ENCODE assay signal across 1 cellular context in genomic region chr3:49339947-49340800, GRCh38.
A peak's percentile ranks its signal among the peaks of the same experiment; 100 is the strongest.
TF ChIP-seq lines count a peak whose summit lies in the region.

Gene USP4 (minus strand): TSS chr3:49340053. CDS start chr3:49340024, 29 bp downstream.

TF ChIP-seq in HepG2, 621 proteins besides CTCF, POLR2A, EP300 and RAD21 (continued from another document and continues in another):
- TF ChIP-seq BCLAF1 (IDR thresholded peaks at IDR 0.05) (no peak), SP5 (CRISPR knock-in tag; IDR thresholded peaks at IDR 0.05; ENCODE audit: borderline replicate concordance, low read depth) (peak; percentile 89), ZNF737 (CRISPR knock-in tag; IDR thresholded peaks at IDR 0.05; ENCODE audit: borderline replicate concordance) (peak; percentile 98), KAT8 (CRISPR knock-in tag; IDR thresholded peaks at IDR 0.05) (peak; percentile 88), MED13 (CRISPR knock-in tag; IDR thresholded peaks at IDR 0.05) (peak; percentile 51; the same call in 1 of the 2 replicates), HOXA7 (CRISPR knock-in tag; IDR thresholded peaks at IDR 0.05) (0 out of 2 replicates have a peak, but pooled peaks have one; percentile 78), ZBTB49 (CRISPR knock-in tag; IDR thresholded peaks at IDR 0.05; ENCODE audit: borderline replicate concordance) (0 out of 2 replicates have a peak, but pooled peaks have one; percentile 51), NFRKB (IDR thresholded peaks at IDR 0.05) (no peak), FOXC1 (CRISPR knock-in tag; IDR thresholded peaks at IDR 0.05; ENCODE audit: borderline replicate concordance) (peak; percentile 92), ZNF564 (CRISPR knock-in tag; IDR thresholded peaks at IDR 0.05) (peak; percentile 95), SP140L (CRISPR knock-in tag; IDR thresholded peaks at IDR 0.05; ENCODE audit: borderline replicate concordance) (no peak), ARNTL (CRISPR knock-in tag; IDR thresholded peaks at IDR 0.05) (peak; percentile 86), ETS1 (CRISPR knock-in tag; IDR thresholded peaks at IDR 0.05) (0 out of 2 replicates have a peak, but pooled peaks have one; percentile 27), ZNF775 (CRISPR knock-in tag; IDR thresholded peaks at IDR 0.05; ENCODE audit: borderline replicate concordance) (peak; percentile 81), NFE2 (CRISPR knock-in tag; IDR thresholded peaks at IDR 0.05) (no peak), CBFB (CRISPR knock-in tag; IDR thresholded peaks at IDR 0.05) (peak; percentile 83; the same call in 1 of the 2 replicates), ZBTB4 (CRISPR knock-in tag; IDR thresholded peaks at IDR 0.05; ENCODE audit: borderline replicate concordance) (peak; percentile 76; the same call in 1 of the 2 replicates), ZNF768 (CRISPR knock-in tag; IDR thresholded peaks at IDR 0.05) (no peak; the same call in 1 of the 2 replicates), FOXA1 (IDR thresholded peaks at IDR 0.05) (no peak), FOXA1 (CRISPR knock-in tag; IDR thresholded peaks at IDR 0.05) (peak; percentile 25), SP2 (CRISPR knock-in tag; IDR thresholded peaks at IDR 0.05) (peak; percentile 70), SOX5 (CRISPR knock-in tag; IDR thresholded peaks at IDR 0.05; ENCODE audit: borderline replicate concordance) (peak; percentile 60; the same call in 1 of the 2 replicates), ZNF672 (CRISPR knock-in tag; IDR thresholded peaks at IDR 0.05) (peak; percentile 95), SMARCE1 (IDR thresholded peaks at IDR 0.05; ENCODE audit: borderline replicate concordance) (no peak), ZNF354B (CRISPR knock-in tag; IDR thresholded peaks at IDR 0.05) (no peak; the same call in 1 of the 2 replicates), KAT2B (IDR thresholded peaks at IDR 0.05; ENCODE audit: borderline replicate concordance, low read depth, low read length) (no peak), ZNF770 (CRISPR knock-in tag; IDR thresholded peaks at IDR 0.05) (peak; percentile 86), ZNF580 (CRISPR knock-in tag; IDR thresholded peaks at IDR 0.05; ENCODE audit: borderline replicate concordance, low read depth) (peak; percentile 95), ZNF547 (CRISPR knock-in tag; IDR thresholded peaks at IDR 0.05) (peak; percentile 99), SMC3 (IDR thresholded peaks at IDR 0.05; ENCODE audit: low read length) (peak; percentile 74), ZNF572 (CRISPR knock-in tag; IDR thresholded peaks at IDR 0.05) (no peak), IRF2 (CRISPR knock-in tag; IDR thresholded peaks at IDR 0.05) (peak; percentile 88), ZNF891 (CRISPR knock-in tag; IDR thresholded peaks at IDR 0.05) (peak; percentile 93), ZSCAN29 (CRISPR knock-in tag; conservative IDR thresholded peaks at IDR 0.05) (no peak), CEBPG (CRISPR knock-in tag; IDR thresholded peaks at IDR 0.05) (peak; percentile 48; the same call in 1 of the 2 replicates), PAF1 (CRISPR knock-in tag; IDR thresholded peaks at IDR 0.05) (no peak), RBFOX2 (IDR thresholded peaks at IDR 0.05; ENCODE audit: low read depth, low read length) (peak; percentile 94), ZFX (CRISPR knock-in tag; IDR thresholded peaks at IDR 0.05; ENCODE audit: low read depth) (peak; percentile 98), ZNF3 (CRISPR knock-in tag; IDR thresholded peaks at IDR 0.05) (no peak), ZNF550 (CRISPR knock-in tag; IDR thresholded peaks at IDR 0.05; ENCODE audit: borderline replicate concordance) (no peak), ATF4 (CRISPR knock-in tag; IDR thresholded peaks at IDR 0.05) (peak in 1 of 2 experiments; percentile 76; a peak in 2 of 4 replicates), PAWR (CRISPR knock-in tag; IDR thresholded peaks at IDR 0.05; ENCODE audit: borderline replicate concordance) (no peak), ZNF552 (CRISPR knock-in tag; IDR thresholded peaks at IDR 0.05; ENCODE audit: borderline replicate concordance) (peak; percentile 96), MLXIP (CRISPR knock-in tag; IDR thresholded peaks at IDR 0.05; ENCODE audit: borderline replicate concordance) (0 out of 2 replicates have a peak, but pooled peaks have one; percentile 20), ZHX1 (CRISPR knock-in tag; IDR thresholded peaks at IDR 0.05; ENCODE audit: low read depth) (peak; percentile 89), TBX2 (CRISPR knock-in tag; IDR thresholded peaks at IDR 0.05; ENCODE audit: borderline replicate concordance) (peak; percentile 96), RARG (CRISPR knock-in tag; IDR thresholded peaks at IDR 0.05; ENCODE audit: low read depth) (peak; percentile 96), ZNF205 (CRISPR knock-in tag; IDR thresholded peaks at IDR 0.05) (peak; percentile 35; the same call in 1 of the 2 replicates)
